In genomic region chr5:105460721-105461120, GRCh38 we compare ENCODE assay signal across 20 cellular contexts.
DNase-seq lines count a peak whose midpoint lies in the region; ATAC-seq and TF ChIP-seq lines count a peak whose summit lies in the region.
"Had no signal": no experiment of that assay in that cellular context is flagged by ENCODE, and none has a peak within 500 bp of the region (broad histone marks: within the 10 kb centered on the region; RNA-seq: fewer than 3 reads in every experiment).

No MANE protein-coding gene starts in this region.

- no peaks in the 10 kb centered on the region for H3K36me3 Mint-ChIP-seq in activated CD4-positive, alpha-beta T cell treated with anti-CD3 and anti-CD28 coated beads, Interleukin-2, amount 10 ng/mL, durations not matched to agents 24 days and 14 days (ENCODE audit: low read depth)
- H3K36me3 Mint-ChIP-seq in nephron progenitor cell (ENCODE audit: low read depth), result no peaks in the 10 kb centered on the region
- H3K36me3 Mint-ChIP-seq: CD4-positive, alpha-beta memory T cell had no signal

- H3K36me3 ChIP-seq in HEK293 (ENCODE audit: control insufficient read depth in 2 of 2, insufficient read depth in 1 of 2, low read length in 2 of 2) (no peaks in the 10 kb centered on the region), gastroesophageal sphincter (no peaks in the 10 kb centered on the region)
- H3K36me3 ChIP-seq: HAP-1 had no signal

- no peaks in the 10 kb centered on the region for H3K27me3 Mint-ChIP-seq in activated CD4-positive, alpha-beta T cell treated with anti-CD3 and anti-CD28 coated beads, Interleukin-2, amount 10 ng/mL, durations not matched to agents 24 days and 14 days
- no peaks in the 10 kb centered on the region for H3K27me3 Mint-ChIP-seq in nephron progenitor cell (ENCODE audit: low read depth, poor library complexity)
- H3K27me3 Mint-ChIP-seq: CD4-positive, alpha-beta memory T cell had no signal

- intact Hi-C loops in activated CD4-positive, alpha-beta T cell treated with anti-CD3 and anti-CD28 coated beads, Interleukin-2, amount 10 ng/mL, durations not matched to agents 24 days and 14 days (cut with micrococcal nuclease), result no loop called here

- H3K27ac Mint-ChIP-seq in activated CD4-positive, alpha-beta T cell treated with anti-CD3 and anti-CD28 coated beads, Interleukin-2, amount 10 ng/mL, durations not matched to agents 24 days and 14 days, result no peak overlapping the region
- H3K27ac Mint-ChIP-seq in nephron progenitor cell, result no peak overlapping the region
- H3K27ac Mint-ChIP-seq: CD4-positive, alpha-beta memory T cell had no signal

- H3K4me1 ChIP-seq in HEK293 (ENCODE audit: control insufficient read depth, insufficient read depth, low read length) (no peaks in the 10 kb centered on the region), gastroesophageal sphincter (no peaks in the 10 kb centered on the region)
- H3K4me1 ChIP-seq: A549, HAP-1 had no signal

- no peaks in the 10 kb centered on the region for H3K4me1 Mint-ChIP-seq in activated CD4-positive, alpha-beta T cell treated with anti-CD3 and anti-CD28 coated beads, Interleukin-2, amount 10 ng/mL, durations not matched to agents 24 days and 14 days
- H3K4me1 Mint-ChIP-seq in nephron progenitor cell, result no peaks in the 10 kb centered on the region
- H3K4me1 Mint-ChIP-seq: CD4-positive, alpha-beta memory T cell had no signal

- CTCF ChIA-PET in HEK293 (lab: Yijun Ruan, JAX), result interaction anchor here (0.7 kb wide), 1 partner anchor 1281 kb away, joined by 3 read pairs; no protein-coding TSS in a partner anchor

- no peak for TF ChIP-seq POLR2A in gastroesophageal sphincter (IDR thresholded peaks at IDR 0.05)

- in situ Hi-C loops in ACHN (cut with HindIII; ENCODE audit: low pct_ligation_motif_present, low pct_unique_long_range_greater_than_20kb, low sequenced_read_pairs), result no loop called here

- WGBS in gastroesophageal sphincter (ENCODE audit: low coverage in 1 of 2), 2 donors, result 90 to 100% methylated on average over 3 of the region's 4 CpGs

- H3K4me3 Mint-ChIP-seq in activated CD4-positive, alpha-beta T cell treated with anti-CD3 and anti-CD28 coated beads, Interleukin-2, amount 10 ng/mL, durations not matched to agents 24 days and 14 days, result no peak overlapping the region
- no peak overlapping the region for H3K4me3 Mint-ChIP-seq in nephron progenitor cell
- H3K4me3 Mint-ChIP-seq: CD4-positive, alpha-beta memory T cell had no signal

- POLR2A ChIA-PET in HEK293 (lab: Yijun Ruan, JAX), result no interaction called here

- TF ChIP-seq EP300 in gastroesophageal sphincter (IDR thresholded peaks at IDR 0.05), result no peak

- DNase-seq in DMS53 (lab: John Stamatoyannopoulos, UW) (peak; percentile 32), DMS53 treated with DMSO at 0.1 percent for 48 hours (lab: John Stamatoyannopoulos, UW; ENCODE audit: unreplicated experiment) (no peak), ACHN (peak; percentile 7), amniotic epithelial cell (ENCODE audit: low read depth) (peak; percentile 8), nephron progenitor cell (no peak)
- no peak for DNase-seq in activated CD4-positive, alpha-beta T cell treated with anti-CD3 and anti-CD28 coated beads, Interleukin-2, amount 10 ng/mL, durations not matched to agents 24 days and 14 days
- DNase-seq: 8988T; C1 segment of cervical spinal cord; Calu3; CD4-positive, alpha-beta memory T cell; COR-L47; DMS79; EL; GDM1; GOT3 had no signal

- H3K9me3 Mint-ChIP-seq in activated CD4-positive, alpha-beta T cell treated with anti-CD3 and anti-CD28 coated beads, Interleukin-2, amount 10 ng/mL, durations not matched to agents 24 days and 14 days, result peaks cover 8% of the 10 kb centered on the region
- H3K9me3 Mint-ChIP-seq in nephron progenitor cell, result peaks cover 34% of the 10 kb centered on the region

- H3K27ac ChIP-seq in HEK293 (ENCODE audit: extremely low read depth, low read depth, low read length) (no peak overlapping the region), gastroesophageal sphincter (no peak overlapping the region)
- H3K27ac ChIP-seq: A549 had no signal

- H3K9me3 ChIP-seq in HEK293 (ENCODE audit: control insufficient read depth, insufficient read depth, low read depth, low read length) (no peaks in the 10 kb centered on the region), gastroesophageal sphincter (peaks cover 0 to 8% (median 0%) of the 10 kb centered on the region in 3 donors)

- ATAC-seq in gastroesophageal sphincter, result no peak
- ATAC-seq: A549, GM12878 had no signal

- H3K27me3 ChIP-seq in gastroesophageal sphincter, result no peaks in the 10 kb centered on the region

- no peak overlapping the region for H3K4me3 ChIP-seq in HEK293 (ENCODE audit: low read depth, low read length)
- no peak overlapping the region for H3K4me3 ChIP-seq in gastroesophageal sphincter
- H3K4me3 ChIP-seq: A549, GM12878, HAP-1 had no signal

- no peak for TF ChIP-seq CTCF in HEK293 (tag by site-specific recombination; IDR thresholded peaks at IDR 0.05)
- TF ChIP-seq CTCF in gastroesophageal sphincter (IDR thresholded peaks at IDR 0.05), result no peak
- no peak for TF ChIP-seq CTCF in nephron progenitor cell (IDR thresholded peaks at IDR 0.05)

TF ChIP-seq in HEK293, 187 proteins besides CTCF, POLR2A, EP300 and RAD21:
- TF ChIP-seq ZNF585B (tag by site-specific recombination; IDR thresholded peaks at IDR 0.05), result 0 out of 2 replicates have a peak, but pooled peaks have one; percentile 24
- no peak for TF ChIP-seq OVOL3 (tag by site-specific recombination; IDR thresholded peaks at IDR 0.05)

Comparison
In these comparisons a context has a peak if more than half of its experiments do, and no peak if none do; other contexts are left out.
1. DNase-seq: peak in DMS53 (single experiment), ACHN (single experiment) and amniotic epithelial cell (single experiment); none in DMS53 treated with DMSO at 0.1 percent for 48 hours (single experiment), activated CD4-positive, alpha-beta T cell treated with anti-CD3 and anti-CD28 coated beads, Interleukin-2, amount 10 ng/mL, durations not matched to agents 24 days and 14 days (single experiment) and nephron progenitor cell (single experiment).